In the genomic region with DNA sequence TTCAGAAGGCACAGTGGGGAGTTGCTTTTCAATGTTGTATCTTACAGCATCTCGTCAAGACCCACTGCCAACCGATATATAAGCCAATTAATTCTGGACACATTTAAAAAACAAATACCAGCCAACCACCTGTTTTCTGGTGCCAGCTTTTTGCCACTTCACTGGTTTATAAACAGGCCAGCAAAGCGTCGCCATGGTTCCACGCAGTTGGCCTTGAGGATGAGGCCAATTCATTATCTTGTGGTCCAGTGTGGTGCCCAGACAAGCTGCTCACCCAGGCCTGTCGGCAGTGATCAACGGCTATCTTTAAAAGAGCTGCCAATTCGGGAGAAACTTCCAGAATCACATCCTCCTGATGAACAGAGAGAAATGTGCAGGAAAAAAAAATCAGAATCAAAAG, we compare ENCODE assay signal across 17 cellular contexts.
"Had no signal": no experiment of that assay in that cellular context is flagged by ENCODE, and none has a peak within 500 bp of the region (broad histone marks: within the 10 kb centered on the region; RNA-seq: fewer than 3 reads in every experiment).

No MANE protein-coding gene starts in this region.

- H3K9me3 Mint-ChIP-seq: activated naive CD4-positive, alpha-beta T cell treated with anti-CD3 and anti-CD28 coated beads, Interleukin-2, amount 50 U/mL, for 24 hours; memory B cell had no signal

- DNase-seq: activated CD4-positive, alpha-beta T cell treated with anti-CD3 and anti-CD28 coated beads, Interleukin-2, amount 50 U/mL, for 1 hour; activated CD4-positive, CD25-positive, alpha-beta regulatory T cell treated with anti-CD3 and anti-CD28 coated beads, Interleukin-2, amount 50 U/mL, for 72 hours; activated gamma-delta T cell treated with Interleukin-2 at 50 U/mL for 16 hours; activated T-cell treated with anti-CD3 and anti-CD28 coated beads, Interleukin-2, amount 50 U/mL, for 1 hour; aorta; ovary; stimulated activated CD4-positive, alpha-beta T cell treated with anti-CD3 and anti-CD28 coated beads, Interleukin-4, amount 100 ng/mL, for 1 hour; stimulated activated naive CD4-positive, alpha-beta T cell treated with Interleukin-2 at 50 U/mL for 16 hours; upper lobe of right lung; WERI-Rb-1 had no signal

- H3K4me3 ChIP-seq: esophagus muscularis mucosa, ovary, prostate gland, upper lobe of right lung had no signal

- H3K27ac Mint-ChIP-seq: activated naive CD4-positive, alpha-beta T cell treated with anti-CD3 and anti-CD28 coated beads, Interleukin-2, amount 50 U/mL, for 24 hours; memory B cell; nephron had no signal

- H3K4me1 Mint-ChIP-seq: activated naive CD4-positive, alpha-beta T cell treated with anti-CD3 and anti-CD28 coated beads, Interleukin-2, amount 50 U/mL, for 24 hours; memory B cell had no signal

- H3K27me3 ChIP-seq: neutrophil, ovary, upper lobe of right lung had no signal

- H3K4me3 Mint-ChIP-seq: activated naive CD4-positive, alpha-beta T cell treated with anti-CD3 and anti-CD28 coated beads, Interleukin-2, amount 50 U/mL, for 24 hours; memory B cell; nephron had no signal

- H3K27ac ChIP-seq: esophagus muscularis mucosa, neutrophil, ovary, prostate gland, upper lobe of right lung, WERI-Rb-1 had no signal

- H3K36me3 Mint-ChIP-seq: activated naive CD4-positive, alpha-beta T cell treated with anti-CD3 and anti-CD28 coated beads, Interleukin-2, amount 50 U/mL, for 24 hours; brain; memory B cell had no signal

- H3K9me3 ChIP-seq: esophagus muscularis mucosa, neutrophil, ovary, prostate gland, upper lobe of right lung had no signal

- H3K27me3 Mint-ChIP-seq: memory B cell had no signal

- H3K36me3 ChIP-seq: esophagus muscularis mucosa, neutrophil, ovary, prostate gland, upper lobe of right lung, WERI-Rb-1 had no signal

- ATAC-seq: upper lobe of right lung had no signal

- H3K4me1 ChIP-seq: esophagus muscularis mucosa, prostate gland, upper lobe of right lung had no signal
